8 cellular contexts compared by ENCODE assay signal in genomic region chr20:542777-543368, GRCh38. TPM values are rescaled to one million over a fixed set of nuclear protein-coding genes. Genes with fewer than 3 reads are reported as not detected.
DNase-seq lines count a peak whose midpoint lies in the region; ATAC-seq and TF ChIP-seq lines count a peak whose summit lies in the region.

No MANE protein-coding gene starts in this region.

- no peaks in the 10 kb centered on the region for H3K27me3 ChIP-seq in duodenal mucosa (ENCODE audit: control insufficient read depth in 1 of 2, insufficient read depth in 2 of 2, low read length in 2 of 2)
- no peaks in the 10 kb centered on the region for H3K27me3 ChIP-seq in mononuclear cell (ENCODE audit: insufficient read depth, low read length)
- no peaks in the 10 kb centered on the region for H3K27me3 ChIP-seq in suprapubic skin

- H3K27me3 Mint-ChIP-seq in activated CD8-positive, alpha-beta memory T cell treated with anti-CD3 and anti-CD28 coated beads, Interleukin-2, amount 10 ng/mL, durations not matched to agents 7 days and 5 days = peaks cover 4% of the 10 kb centered on the region
- peaks cover 7% of the 10 kb centered on the region for H3K27me3 Mint-ChIP-seq in T-helper 17 cell

- WGBS in suprapubic skin = under 1% methylated on average over 12 of the region's 12 CpGs

- H3K9me3 ChIP-seq in T-helper 17 cell (ENCODE audit: control insufficient read depth, low read length, poor library complexity, severe bottlenecking) (no peaks in the 10 kb centered on the region), duodenal mucosa (ENCODE audit: control insufficient read depth in 1 of 2, low read length in 2 of 2) (no peaks in the 10 kb centered on the region), mononuclear cell (ENCODE audit: low read depth, low read length) (no peaks in the 10 kb centered on the region), suprapubic skin (no peaks in the 10 kb centered on the region)

- H3K4me1 Mint-ChIP-seq in activated CD8-positive, alpha-beta memory T cell treated with anti-CD3 and anti-CD28 coated beads, Interleukin-2, amount 10 ng/mL, durations not matched to agents 7 days and 5 days = peaks cover 49% of the 10 kb centered on the region
- peaks cover 44% of the 10 kb centered on the region for H3K4me1 Mint-ChIP-seq in T-helper 17 cell

- CTCF ChIA-PET in activated CD8-positive, alpha-beta memory T cell treated with anti-CD3 and anti-CD28 coated beads, Interleukin-2, amount 10 ng/mL, durations not matched to agents 7 days and 5 days (lab: Charles Lee) = interaction anchor here (0.9 to 2.2 kb wide), 7 partner anchors 11 to 164 kb away, joined by 3 to 14 read pairs (median 4); no protein-coding TSS in a partner anchor

- H3K9ac ChIP-seq in duodenal mucosa (ENCODE audit: low read depth in 1 of 2, low read length in 2 of 2) = peak overlapping the region; percentile 73 to 82

- no peak for DNase-seq in activated CD8-positive, alpha-beta memory T cell treated with anti-CD3 and anti-CD28 coated beads, Interleukin-2, amount 10 ng/mL, durations not matched to agents 7 days and 5 days
- no peak for DNase-seq in activated CD8-positive, alpha-beta memory T cell treated with anti-CD3 and anti-CD28 coated beads for 24 hours
- DNase-seq in T-helper 17 cell (no peak), suprapubic skin (ENCODE audit: low spot score in 2 of 2) (peak in 1 of 2 donors; percentile 66)

- peak overlapping the region; percentile 94 for H3K27ac Mint-ChIP-seq in activated CD8-positive, alpha-beta memory T cell treated with anti-CD3 and anti-CD28 coated beads, Interleukin-2, amount 10 ng/mL, durations not matched to agents 7 days and 5 days
- peak overlapping the region; percentile 98 for H3K27ac Mint-ChIP-seq in T-helper 17 cell

- peaks cover 8% of the 10 kb centered on the region for H3K9me3 Mint-ChIP-seq in activated CD8-positive, alpha-beta memory T cell treated with anti-CD3 and anti-CD28 coated beads, Interleukin-2, amount 10 ng/mL, durations not matched to agents 7 days and 5 days (ENCODE audit: low read depth)

- no peak for TF ChIP-seq POLR2A in suprapubic skin (IDR thresholded peaks at IDR 0.05)

- H3K4me1 ChIP-seq in duodenal mucosa (ENCODE audit: control insufficient read depth in 1 of 2, insufficient read depth in 2 of 2, low read length in 2 of 2) = peaks cover 32 to 39% of the 10 kb centered on the region in 2 donors
- H3K4me1 ChIP-seq in mononuclear cell (ENCODE audit: insufficient read depth, low read length) = peaks cover 47% of the 10 kb centered on the region
- H3K4me1 ChIP-seq in suprapubic skin = peaks cover 41% of the 10 kb centered on the region

- peak overlapping the region; percentile 83 for H3K27ac ChIP-seq in duodenal mucosa (ENCODE audit: low read depth, low read length)
- peak overlapping the region; percentile 91 for H3K27ac ChIP-seq in suprapubic skin

- no peak for TF ChIP-seq EP300 in suprapubic skin (IDR thresholded peaks at IDR 0.05)

- ATAC-seq in activated CD8-positive, alpha-beta memory T cell treated with anti-CD3 and anti-CD28 coated beads, Interleukin-2, amount 10 ng/mL, durations not matched to agents 7 days and 5 days = peak; percentile 6
- ATAC-seq in HG03280 (IDR thresholded peaks at IDR 0.05; ENCODE audit: unreplicated experiment) = peak; percentile 9
- no peak for ATAC-seq in T-helper 17 cell
- no peak for ATAC-seq in HG02884 (IDR thresholded peaks at IDR 0.05; ENCODE audit: unreplicated experiment)

- H3K36me3 ChIP-seq in duodenal mucosa (ENCODE audit: control insufficient read depth in 1 of 2, insufficient read depth in 2 of 2, low read length in 2 of 2) = no peaks in the 10 kb centered on the region
- no peaks in the 10 kb centered on the region for H3K36me3 ChIP-seq in suprapubic skin

- peak overlapping the region; percentile 84 for H3K4me3 Mint-ChIP-seq in activated CD8-positive, alpha-beta memory T cell treated with anti-CD3 and anti-CD28 coated beads, Interleukin-2, amount 10 ng/mL, durations not matched to agents 7 days and 5 days
- peak overlapping the region; percentile 98 for H3K4me3 Mint-ChIP-seq in T-helper 17 cell

- H3K4me3 ChIP-seq in duodenal mucosa (ENCODE audit: low read depth in 1 of 2, low read length in 2 of 2) (peak overlapping the region; percentile 86 to 88), mononuclear cell (ENCODE audit: low read length) (peak overlapping the region; percentile 97), suprapubic skin (peak overlapping the region; percentile 88)

- no peak for TF ChIP-seq CTCF in suprapubic skin (IDR thresholded peaks at IDR 0.05)

- H3K36me3 Mint-ChIP-seq in activated CD8-positive, alpha-beta memory T cell treated with anti-CD3 and anti-CD28 coated beads, Interleukin-2, amount 10 ng/mL, durations not matched to agents 7 days and 5 days = peaks cover 50% of the 10 kb centered on the region
- H3K36me3 Mint-ChIP-seq in T-helper 17 cell (ENCODE audit: low read depth) = peaks cover 11% of the 10 kb centered on the region

RNA-seq across cellular contexts. Expression of gene CSNK2A1, which starts 0.7 kb away (rescaled TPM):
- total RNA-seq in activated CD8-positive, alpha-beta memory T cell treated with anti-CD3 and anti-CD28 coated beads, Interleukin-2, amount 10 ng/mL, durations not matched to agents 7 days and 5 days = 100 to 1,000 TPM; 111 to 124 TPM
- total RNA-seq in T-helper 17 cell (10 to 100 TPM; 63.8 to 69.0 TPM), mononuclear cell (54.7 TPM), suprapubic skin (100 to 1,000 TPM in 2 of 4 donors, 10 to 100 TPM in 2; 85.0 to 107 (median 96.9) TPM)

Comparison
In these comparisons a context has a peak if more than half of its experiments do, and no peak if none do; other contexts are left out.
1. ATAC-seq: peak in activated CD8-positive, alpha-beta memory T cell treated with anti-CD3 and anti-CD28 coated beads, Interleukin-2, amount 10 ng/mL, durations not matched to agents 7 days and 5 days (single experiment) and HG03280 (single experiment); none in T-helper 17 cell (single experiment) and HG02884 (single experiment).
2. Peak in every context shown above with its lines, with median percentiles within 50 percentile points of each other: H3K4me3 ChIP-seq.